In genomic region chr2:238425979-238426567, GRCh38 we compare ENCODE assay signal across 8 cellular contexts. TPM values are rescaled to one million over a fixed set of nuclear protein-coding genes. Genes with fewer than 3 reads are reported as not detected.
A peak's percentile ranks its signal among the peaks of the same experiment; 100 is the strongest.
DNase-seq lines count a peak whose midpoint lies in the region; ATAC-seq, FAIRE-seq and TF ChIP-seq lines count a peak whose summit lies in the region.

No MANE protein-coding gene starts in this region.

- in situ Hi-C loops in transverse colon (cut with MboI; ENCODE audit: low pct_ligation_motif_present in 1 of 4, low pct_unique_long_range_greater_than_20kb in 1 of 4, low sequenced_read_pairs in 3 of 4) = no loop called here

- peaks cover 0 to 2% (median 0%) of the 10 kb centered on the region in 7 donors for H3K9me3 Mint-ChIP-seq in CD14-positive monocyte
- no peaks in the 10 kb centered on the region for H3K9me3 Mint-ChIP-seq in dendritic cell treated with granulocyte-macrophage colony-stimulating factor and Interleukin-4, amounts not matched to agents 40 ng/mL and 50 ng/mL, for 4 days

- H3K27ac ChIP-seq in transverse colon = peak overlapping the region; percentile 91 to 97 (median 94)

- peaks cover 43% of the 10 kb centered on the region for H3K4me1 Mint-ChIP-seq in CD14-positive monocyte
- H3K4me1 Mint-ChIP-seq in dendritic cell treated with granulocyte-macrophage colony-stimulating factor and Interleukin-4, amounts not matched to agents 40 ng/mL and 50 ng/mL, for 4 days (ENCODE audit: low read depth) = peaks cover 38% of the 10 kb centered on the region

- 13% methylated on average over 19 of the region's 24 CpGs; no CpG with 5 or more reads in 1 of the 2 donors for WGBS in transverse colon (ENCODE audit: low coverage in 1 of 2), 2 donors

- no peak for TF ChIP-seq POLR2A in transverse colon (IDR thresholded peaks at IDR 0.05)

- H3K4me3 ChIP-seq in transverse colon = peak overlapping the region; percentile 85 to 90 (median 86)

- H3K36me3 Mint-ChIP-seq in CD14-positive monocyte = peaks cover 10% of the 10 kb centered on the region in 2 donors
- H3K36me3 Mint-ChIP-seq in dendritic cell treated with granulocyte-macrophage colony-stimulating factor and Interleukin-4, amounts not matched to agents 40 ng/mL and 50 ng/mL, for 4 days (ENCODE audit: low read depth) = peaks cover 18% of the 10 kb centered on the region

- no peak for FAIRE-seq in RCC 7860 (lab: Jason Lieb, UNC)

- intact Hi-C loops in CD14-positive monocyte (cut with micrococcal nuclease) = loop anchor here (2.0 to 5.0 kb wide), 3 partner anchors 39 to 55 kb away; no protein-coding TSS in a partner anchor
- intact Hi-C loops in dendritic cell treated with granulocyte-macrophage colony-stimulating factor and Interleukin-4, amounts not matched to agents 40 ng/mL and 50 ng/mL, for 4 days (cut with micrococcal nuclease) = loop anchor here (10.0 kb wide), 1 partner anchor 51 kb away; no protein-coding TSS in a partner anchor
- intact Hi-C loops in transverse colon (cut with DNase I; ENCODE audit: low total_unique reads) = no loop called here

- H3K27me3 ChIP-seq in transverse colon = no peaks in the 10 kb centered on the region

- H3K9me3 ChIP-seq in transverse colon = no peaks in the 10 kb centered on the region

- peak overlapping the region; percentile 88 to 91 for H3K4me3 Mint-ChIP-seq in CD14-positive monocyte
- H3K4me3 Mint-ChIP-seq in dendritic cell treated with granulocyte-macrophage colony-stimulating factor and Interleukin-4, amounts not matched to agents 40 ng/mL and 50 ng/mL, for 4 days = peak overlapping the region; percentile 83

- peaks cover 6 to 23% (median 15%) of the 10 kb centered on the region in 4 donors for H3K4me1 ChIP-seq in transverse colon

- no peaks in the 10 kb centered on the region for H3K36me3 ChIP-seq in transverse colon

- TF ChIP-seq CTCF in CD14-positive monocyte (IDR thresholded peaks at IDR 0.05) = no peak
- no peak for TF ChIP-seq CTCF in transverse colon (IDR thresholded peaks at IDR 0.05)

- H3K27ac Mint-ChIP-seq in CD14-positive monocyte = peak overlapping the region; percentile 54 to 96 (median 79)
- H3K27ac Mint-ChIP-seq in dendritic cell treated with granulocyte-macrophage colony-stimulating factor and Interleukin-4, amounts not matched to agents 40 ng/mL and 50 ng/mL, for 4 days = peak overlapping the region; percentile 87

- no peak for TF ChIP-seq EP300 in transverse colon (IDR thresholded peaks at IDR 0.05; ENCODE audit: low read depth)

- peaks cover 2 to 3% (median 2%) of the 10 kb centered on the region in 3 donors for H3K27me3 Mint-ChIP-seq in CD14-positive monocyte (ENCODE audit: low read depth in 3 of 3)
- peaks cover 7% of the 10 kb centered on the region for H3K27me3 Mint-ChIP-seq in dendritic cell treated with granulocyte-macrophage colony-stimulating factor and Interleukin-4, amounts not matched to agents 40 ng/mL and 50 ng/mL, for 4 days

- ATAC-seq in GM18909 (IDR thresholded peaks at IDR 0.05; ENCODE audit: poor library complexity, unreplicated experiment) (peak; percentile 13), HG03354 (IDR thresholded peaks at IDR 0.05; ENCODE audit: poor library complexity, severe bottlenecking, unreplicated experiment) (peak; percentile 17)

- DNase-seq in CD14-positive monocyte (ENCODE audit: low spot score) (no peak), RCC 7860 (ENCODE audit: low spot score) (peak; percentile 82), medulla oblongata (ENCODE audit: extremely low spot score) (peak; percentile 17), transverse colon (no peak)
- no peak for DNase-seq in effector CD4-positive, alpha-beta T cell

RNA-seq across cellular contexts. Expression of gene ASB1, which starts 0.7 kb away (rescaled TPM):
- polyA plus RNA-seq in CD14-positive monocyte = 10 to 100 TPM; 15.1 to 16.0 TPM
- 10 to 100 TPM in 3 of 4 donors, 1 to 10 TPM in 1; 9.4 to 48.3 (median 17.2) TPM for total RNA-seq in transverse colon

Comparison
In these comparisons a context has a peak if more than half of its experiments do, and no peak if none do; other contexts are left out.
1. DNase-seq: peak in RCC 7860 (single experiment) and medulla oblongata (single experiment); none in CD14-positive monocyte (single experiment), transverse colon (single experiment) and effector CD4-positive, alpha-beta T cell (single experiment).